ENCODE assay signal across 8 cellular contexts in genomic region chr12:85575115-85576096, GRCh38.
DNase-seq lines count a peak whose midpoint lies in the region; ATAC-seq and TF ChIP-seq lines count a peak whose summit lies in the region.

No MANE protein-coding gene starts in this region.

- no peak overlapping the region for H3K27ac ChIP-seq in RWPE2 (ENCODE audit: poor library complexity, severe bottlenecking)

- TF ChIP-seq CTCF in GM13977 (IDR thresholded peaks at IDR 0.05; ENCODE audit: extremely low read depth, insufficient read depth, missing control alignments) (peak; percentile 67), RWPE2 (IDR thresholded peaks at IDR 0.05; ENCODE audit: poor library complexity, severe bottlenecking) (peak; percentile 85), epithelial cell of proximal tubule (conservative IDR thresholded peaks at IDR 0.05; ENCODE audit: low read depth, low read length) (peak; percentile 87)

- DNase-seq in AG08396 (ENCODE audit: low spot score) = peak; percentile 16
- DNase-seq in GM13977 (ENCODE audit: low spot score) = peak; percentile 42
- peak; percentile 60 for DNase-seq in M059J (ENCODE audit: low read depth)
- DNase-seq in RWPE2 (ENCODE audit: low spot score) = no peak
- peak; percentile 4 for DNase-seq in epithelial cell of proximal tubule (ENCODE audit: low read depth)
- DNase-seq in myocyte (ENCODE audit: low read depth) = peak; percentile 68
- DNase-seq in mesenteric fat pad (ENCODE audit: low spot score) = no peak

- H3K36me3 ChIP-seq in RWPE2 (ENCODE audit: low read depth) = no peaks in the 10 kb centered on the region

- peak; percentile 97 for ATAC-seq in HG02610 (IDR thresholded peaks at IDR 0.05; ENCODE audit: unreplicated experiment)
- ATAC-seq in RWPE2 (ENCODE audit: low read depth) = peak; percentile 94

- in situ Hi-C loops in GM13977 (cut with MboI; ENCODE audit: low pct_unique_long_range_greater_than_20kb, low sequenced_read_pairs, unreplicated experiment) = loop anchor here (25.0 kb wide), 1 partner anchor 287 kb away; the partner anchor contains the start of gene NTS

- H3K27me3 ChIP-seq in RWPE2 (ENCODE audit: insufficient read depth, poor library complexity, severe bottlenecking) = no peaks in the 10 kb centered on the region

- H3K4me1 ChIP-seq in RWPE2 (ENCODE audit: insufficient read depth, poor library complexity, severe bottlenecking) = no peaks in the 10 kb centered on the region

- no peaks in the 10 kb centered on the region for H3K9me3 ChIP-seq in RWPE2 (ENCODE audit: severe bottlenecking)

- H3K4me3 ChIP-seq in RWPE2 (ENCODE audit: severe bottlenecking) (no peak overlapping the region), epithelial cell of proximal tubule (ENCODE audit: low read depth, low read length) (no peak overlapping the region)

Comparison
In these comparisons a context has a peak if more than half of its experiments do, and no peak if none do; other contexts are left out.
1. DNase-seq: peak in AG08396 (single experiment), GM13977 (single experiment), M059J (single experiment), epithelial cell of proximal tubule (single experiment) and myocyte (single experiment); none in RWPE2 (single experiment) and mesenteric fat pad (single experiment).
2. Peak in every context shown above with its lines, with median percentiles within 50 percentile points of each other: CTCF ChIP-seq.